In the genomic region with DNA sequence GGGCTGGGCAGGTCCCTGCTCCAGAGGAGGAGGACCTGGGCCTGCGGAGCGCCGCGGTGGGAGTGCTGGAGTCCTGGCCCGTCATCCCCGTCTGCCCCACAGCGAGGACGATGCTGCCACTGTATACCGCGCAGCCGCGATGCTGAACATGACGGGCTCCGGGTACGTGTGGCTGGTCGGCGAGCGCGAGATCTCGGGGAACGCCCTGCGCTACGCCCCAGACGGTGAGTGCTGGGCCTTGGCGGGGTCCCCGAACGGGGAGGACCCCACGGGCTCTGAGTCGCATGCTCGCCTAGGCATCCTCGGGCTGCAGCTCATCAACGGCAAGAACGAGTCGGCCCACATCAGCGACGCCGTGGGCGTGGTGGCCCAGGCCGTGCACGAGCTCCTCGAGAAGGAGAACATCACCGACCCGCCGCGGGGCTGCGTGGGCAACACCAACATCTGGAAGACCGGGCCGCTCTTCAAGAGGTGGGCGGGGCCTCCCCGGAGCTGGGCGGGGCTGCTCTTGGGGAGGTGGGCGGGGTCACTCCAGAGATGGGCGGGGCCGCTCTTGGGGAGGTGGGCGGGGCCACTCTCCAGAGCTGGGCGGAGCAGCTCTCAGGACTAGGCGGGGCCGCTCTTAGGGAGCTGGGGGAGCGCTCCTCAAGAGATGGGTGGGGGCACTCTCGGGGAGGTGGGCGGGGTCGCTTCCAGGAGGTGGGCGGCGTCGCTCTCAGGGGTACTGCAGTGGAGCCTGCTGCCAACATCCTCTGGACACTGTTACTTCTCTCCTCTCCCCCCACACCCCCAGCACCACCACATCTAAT, we compare ENCODE assay signal across 1 cellular context.
TF ChIP-seq lines count a peak whose summit lies in the region.

No MANE protein-coding gene starts in this region.

TF ChIP-seq in IMR-90, 13 proteins besides CTCF, POLR2A, EP300 and RAD21:
- TF ChIP-seq, protein P1, sequence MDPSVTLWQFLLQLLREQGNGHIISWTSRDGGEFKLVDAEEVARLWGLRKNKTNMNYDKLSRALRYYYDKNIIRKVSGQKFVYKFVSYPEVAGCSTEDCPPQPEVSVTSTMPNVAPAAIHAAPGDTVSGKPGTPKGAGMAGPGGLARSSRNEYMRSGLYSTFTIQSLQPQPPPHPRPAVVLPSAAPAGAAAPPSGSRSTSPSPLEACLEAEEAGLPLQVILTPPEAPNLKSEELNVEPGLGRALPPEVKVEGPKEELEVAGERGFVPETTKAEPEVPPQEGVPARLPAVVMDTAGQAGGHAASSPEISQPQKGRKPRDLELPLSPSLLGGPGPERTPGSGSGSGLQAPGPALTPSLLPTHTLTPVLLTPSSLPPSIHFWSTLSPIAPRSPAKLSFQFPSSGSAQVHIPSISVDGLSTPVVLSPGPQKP (IDR thresholded peaks at IDR 0.05; ENCODE audit: borderline replicate concordance, low read depth, low read length) = no peak
- TF ChIP-seq CHD1 (IDR thresholded peaks at IDR 0.05; ENCODE audit: low read depth, low read length) (no peak), MAFK (IDR thresholded peaks at IDR 0.05; ENCODE audit: low read depth, low read length) (no peak)
